Comparison of ENCODE assay signal across 7 cellular contexts in the genomic region with DNA sequence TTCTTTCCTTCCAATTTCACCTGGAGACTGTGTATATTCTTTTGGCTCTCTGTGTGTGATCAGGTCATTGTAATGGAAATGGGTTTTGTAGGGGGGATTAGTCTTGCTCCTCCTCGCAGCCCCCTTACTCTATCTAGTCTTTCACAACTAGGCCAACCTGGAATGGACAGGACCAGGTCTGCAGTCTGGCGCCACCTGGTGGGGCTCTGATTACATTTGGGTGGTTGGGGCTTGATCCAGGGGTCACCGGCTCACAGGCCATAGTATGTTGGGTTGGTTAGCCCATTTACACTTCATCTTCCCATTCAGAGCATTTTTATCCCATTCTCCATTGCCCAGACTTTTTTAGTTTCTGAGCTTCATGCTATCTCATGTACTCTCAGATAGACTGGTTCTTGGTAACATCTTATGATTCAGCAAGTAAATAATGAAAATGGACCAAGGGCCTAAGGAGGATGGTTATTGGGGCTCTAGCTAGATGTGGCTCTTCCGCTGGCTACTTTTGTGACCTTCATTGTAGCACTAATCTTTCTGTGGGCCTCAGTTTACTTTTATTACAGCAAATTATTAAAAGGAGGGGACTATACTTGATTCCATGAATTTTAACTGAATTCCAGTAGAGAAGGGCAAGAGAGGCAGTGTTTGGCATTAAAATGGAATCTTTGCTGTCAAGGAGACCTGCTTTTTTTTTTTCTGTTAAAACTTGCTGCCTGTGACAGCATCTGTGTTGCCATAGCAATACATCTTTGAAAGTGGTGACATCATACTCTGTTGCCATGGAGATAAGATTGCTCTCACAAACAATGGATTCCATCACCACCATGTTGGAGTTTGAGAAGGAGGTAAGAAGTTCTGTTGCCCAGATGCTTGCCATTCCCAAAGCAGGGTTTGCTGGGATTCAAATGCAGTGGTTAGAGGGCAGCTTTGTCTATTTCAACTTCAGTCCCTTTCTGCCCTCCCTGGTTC.
DNase-seq lines count a peak whose midpoint lies in the region; ATAC-seq and TF ChIP-seq lines count a peak whose summit lies in the region.

No MANE protein-coding gene starts in this region.

- no peak overlapping the region for H3K27ac ChIP-seq in Panc1 (ENCODE audit: low read length)
- no peak overlapping the region for H3K27ac ChIP-seq in cardiac muscle cell

- no TSS peak for BruUV-seq in Panc1 (replicated peaks; lab: Mats Ljungman, UMichigan)

- H3K36me3 ChIP-seq in Panc1 (ENCODE audit: control insufficient read depth, insufficient read depth, low read length) (no peaks in the 10 kb centered on the region), cardiac muscle cell (peaks cover 38% of the 10 kb centered on the region)

- POLR2A ChIA-PET in Panc1 (lab: Charles Lee), result interaction anchor here (0.6 kb wide), 2 partner anchors 70 to 126 kb away, joined by 3 to 4 read pairs; no protein-coding TSS in a partner anchor

- H3K9me3 ChIP-seq in Panc1 (ENCODE audit: control insufficient read depth, insufficient read depth, low read depth, low read length) (no peaks in the 10 kb centered on the region), cardiac muscle cell (ENCODE audit: low read depth) (no peaks in the 10 kb centered on the region)

- TF ChIP-seq CTCF in GM12864 (IDR thresholded peaks at IDR 0.05; ENCODE audit: low read depth, low read length, missing control alignments) (peak; percentile 88), Panc1 (IDR thresholded peaks at IDR 0.05) (peak; percentile 83), cardiac muscle cell (IDR thresholded peaks at IDR 0.05; ENCODE audit: low read depth, low read length) (peak; percentile 90)

- H3K4me1 ChIP-seq in Panc1 (ENCODE audit: control insufficient read depth, insufficient read depth, low read length) (no peaks in the 10 kb centered on the region), cardiac muscle cell (ENCODE audit: low read depth) (peaks cover 18% of the 10 kb centered on the region)

- H3K4me3 ChIP-seq in GM12864 (ENCODE audit: low read depth, low read length) (no peak overlapping the region), Panc1 (ENCODE audit: low read depth in 2 of 2, low read length in 2 of 2) (no peak overlapping the region), cardiac muscle cell (no peak overlapping the region)

- H3K27me3 ChIP-seq in Panc1 (ENCODE audit: control insufficient read depth, insufficient read depth, low read length) (no peaks in the 10 kb centered on the region), cardiac muscle cell (no peaks in the 10 kb centered on the region)

- ATAC-seq in HG03103 (IDR thresholded peaks at IDR 0.05; ENCODE audit: low read depth, unreplicated experiment) (peak; percentile 58), Panc1 (peak; percentile 83)

- in situ Hi-C loops in Panc1 (cut with HindIII; ENCODE audit: low pct_unique_long_range_greater_than_20kb, low sequenced_read_pairs), result no loop called here

- CTCF ChIA-PET in Panc1 (lab: Charles Lee), result no interaction called here

- intact Hi-C loops in Panc1 (cut with micrococcal nuclease; ENCODE audit: unreplicated experiment), result loop anchor here (5.0 kb wide), 1 partner anchor 72 kb away; no protein-coding TSS in a partner anchor

- DNase-seq in GM12864 (ENCODE audit: low read depth) (peak; percentile 16), Panc1 (ENCODE audit: low read depth, low spot score) (peak; percentile 17), cardiac muscle cell (ENCODE audit: low read depth in 1 of 2, low spot score in 1 of 2) (peak; percentile 68 to 72), retina (peak; percentile 79), NCI-H2107 treated with DMSO at 0.1 percent for 48 hours (lab: John Stamatoyannopoulos, UW; ENCODE audit: unreplicated experiment) (no peak)
- peak; percentile 11 for DNase-seq in activated gamma-delta T cell treated with anti-CD3 and anti-CD28 coated beads, Interleukin-2, amount 50 U/mL, for 16 hours (ENCODE audit: low read depth)
